ENCODE assay signal across 12 cellular contexts in the genomic region with DNA sequence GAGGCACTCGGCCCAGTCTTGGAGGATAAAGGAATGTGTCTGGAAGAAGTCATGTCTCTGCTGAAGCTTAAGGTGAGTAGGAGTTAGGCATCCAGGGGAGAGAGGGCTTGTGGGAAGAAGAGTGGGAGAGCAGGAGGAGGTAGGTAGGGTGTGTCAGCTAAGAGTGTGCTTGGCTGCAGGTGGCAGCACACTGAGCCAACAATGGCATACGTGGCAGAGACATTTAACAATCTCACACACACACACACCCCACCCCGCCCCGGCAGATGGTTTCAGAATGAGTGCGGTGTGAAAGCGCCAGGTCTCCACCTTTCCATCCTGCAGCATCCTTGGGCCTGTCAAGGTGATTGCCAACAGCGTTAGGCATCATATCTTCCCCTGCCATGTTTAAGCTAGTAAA. TPM values are rescaled to one million over a fixed set of nuclear protein-coding genes. Genes with fewer than 3 reads are reported as not detected.
DNase-seq lines count a peak whose midpoint lies in the region; ATAC-seq and TF ChIP-seq lines count a peak whose summit lies in the region.
"Had no signal": no experiment of that assay in that cellular context is flagged by ENCODE, and none has a peak within 500 bp of the region (broad histone marks: within the 10 kb centered on the region; RNA-seq: fewer than 3 reads in every experiment).

No MANE protein-coding gene starts in this region.

- no peak overlapping the region for H3K9ac ChIP-seq in PC-3 (ENCODE audit: low read length)

- peaks cover 10 to 11% of the 10 kb centered on the region in 2 donors for H3K9me3 ChIP-seq in breast epithelium
- H3K9me3 ChIP-seq in PC-3 (ENCODE audit: low read length): no peaks in the 10 kb centered on the region
- H3K9me3 ChIP-seq in esophagus (ENCODE audit: control insufficient read depth in 2 of 2, insufficient read depth in 1 of 2, low read depth in 1 of 2, low read length in 1 of 2): no peaks in the 10 kb centered on the region
- H3K9me3 ChIP-seq in transverse colon: no peaks in the 10 kb centered on the region

- H4K20me1 ChIP-seq in PC-3 (ENCODE audit: low read length): no peaks in the 10 kb centered on the region

- no peaks in the 10 kb centered on the region for H3K27me3 ChIP-seq in breast epithelium
- no peaks in the 10 kb centered on the region for H3K27me3 ChIP-seq in PC-3 (ENCODE audit: low read length)
- no peaks in the 10 kb centered on the region for H3K27me3 ChIP-seq in esophagus (ENCODE audit: control insufficient read depth in 1 of 2, insufficient read depth in 2 of 2, low read length in 2 of 2)
- no peaks in the 10 kb centered on the region for H3K27me3 ChIP-seq in transverse colon

- intact Hi-C loops in MCF 10A (cut with micrococcal nuclease): no loop called here
- intact Hi-C loops in breast epithelium (cut with DNase I; ENCODE audit: low total_unique reads): loop anchor here (10.0 kb wide), 1 partner anchor 280 kb away; no protein-coding TSS in a partner anchor
- intact Hi-C loops in PC-3 (cut with micrococcal nuclease): loop anchor here (5.0 kb wide), 2 partner anchors 102 to 172 kb away; a partner anchor contains a TSS
- intact Hi-C loops in transverse colon (cut with DNase I; ENCODE audit: low total_unique reads): no loop called here

- peak; percentile 31 for DNase-seq in MCF 10A (ENCODE audit: unreplicated experiment)
- no peak for DNase-seq in breast epithelium (ENCODE audit: low spot score in 2 of 2)
- peak; percentile 68 for DNase-seq in PC-3
- peak; percentile 75 for DNase-seq in transverse colon
- DNase-seq in inferior parietal cortex (ENCODE audit: extremely low spot score): no peak
- DNase-seq in OCI-M2 (lab: John Stamatoyannopoulos, UW; ENCODE audit: unreplicated experiment): no peak
- no peak for DNase-seq in DMS79 (lab: John Stamatoyannopoulos, UW)
- DNase-seq: C1 segment of cervical spinal cord, MV-4-11 had no signal

- BruUV-seq in MCF 10A (replicated peaks; lab: Mats Ljungman, UMichigan) (no TSS peak), PC-3 (replicated peaks; lab: Mats Ljungman, UMichigan) (no TSS peak)

- H3K36me3 Mint-ChIP-seq in MCF 10A (ENCODE audit: insufficient read depth, unreplicated experiment): no peaks in the 10 kb centered on the region

- no peak overlapping the region for H2AFZ ChIP-seq in PC-3 (ENCODE audit: low read length)

- in situ Hi-C loops in transverse colon (cut with MboI; ENCODE audit: low pct_ligation_motif_present in 1 of 4, low pct_unique_long_range_greater_than_20kb in 1 of 4, low sequenced_read_pairs in 3 of 4): loop anchor here (5.0 to 25.0 kb wide), 4 partner anchors 152 to 280 kb away; no protein-coding TSS in a partner anchor

- H3K36me3 ChIP-seq in breast epithelium (no peaks in the 10 kb centered on the region), PC-3 (ENCODE audit: low read depth, low read length) (no peaks in the 10 kb centered on the region), esophagus (ENCODE audit: control insufficient read depth in 2 of 2, insufficient read depth in 2 of 2, low read length in 1 of 2) (no peaks in the 10 kb centered on the region), transverse colon (no peaks in the 10 kb centered on the region)

- H3K9me2 ChIP-seq in PC-3 (replicated peaks; ENCODE audit: low read length): no peaks in the 10 kb centered on the region

- no peaks in the 10 kb centered on the region for H3K27me3 Mint-ChIP-seq in MCF 10A (ENCODE audit: insufficient read depth, unreplicated experiment)

- POLR2A ChIA-PET in MCF 10A (lab: Yijun Ruan, JAX): interaction anchor here (1.0 to 4.4 kb wide), 3 partner anchors 9 to 173 kb away, joined by 3 to 22 read pairs (median 3); a partner anchor contains a TSS
- POLR2A ChIA-PET in PC-3 (lab: Charles Lee; ENCODE audit: unreplicated experiment): no interaction called here

- H3K4me1 ChIP-seq in breast epithelium: no peaks in the 10 kb centered on the region
- H3K4me1 ChIP-seq in PC-3 (ENCODE audit: insufficient read depth, low read length): peaks cover 16% of the 10 kb centered on the region; the same call in 1 of the 2 replicates
- H3K4me1 ChIP-seq in esophagus (ENCODE audit: control insufficient read depth in 2 of 2, insufficient read depth in 2 of 2, low read length in 1 of 2): no peaks in the 10 kb centered on the region
- peaks cover 0 to 4% (median 0%) of the 10 kb centered on the region in 4 donors for H3K4me1 ChIP-seq in transverse colon

- H3K4me3 Mint-ChIP-seq in MCF 10A (ENCODE audit: unreplicated experiment): no peak overlapping the region

- 39 to 40% methylated on average over 7 of the region's 7 CpGs for WGBS in esophagus, 2 donors
- WGBS in transverse colon (ENCODE audit: low coverage in 1 of 2), 2 donors: 17 to 36% methylated on average over 1 to 7 of the region's 7 CpGs

- no peak overlapping the region for H3K27ac ChIP-seq in breast epithelium
- H3K27ac ChIP-seq in PC-3 (ENCODE audit: low read length): peak overlapping the region; percentile 20
- peak overlapping the region; percentile 38 to 68 for H3K27ac ChIP-seq in esophagus (ENCODE audit: low read depth in 2 of 2, low read length in 1 of 2)
- peak overlapping the region; percentile 39 to 62 (median 50) for H3K27ac ChIP-seq in transverse colon

- H3K27ac Mint-ChIP-seq in MCF 10A (ENCODE audit: low read depth, unreplicated experiment): no peak overlapping the region

- H3F3A ChIP-seq in PC-3 (ENCODE audit: low read length, unreplicated experiment): no peaks in the 10 kb centered on the region

- CTCF ChIA-PET in MCF 10A (lab: Yijun Ruan, JAX) (interaction anchor here (0.5 to 8.9 kb wide), 7 partner anchors 11 to 377 kb away, joined by 3 to 138 read pairs (median 4); a partner anchor contains a TSS), PC-3 (lab: Charles Lee) (interaction anchor here (0.6 kb wide), 2 partner anchors 69 to 299 kb away, joined by 3 to 7 read pairs; no protein-coding TSS in a partner anchor)

- peaks cover 7% of the 10 kb centered on the region for H3K4me1 Mint-ChIP-seq in MCF 10A (ENCODE audit: insufficient read depth, unreplicated experiment)

- no peak overlapping the region for H3K4me2 ChIP-seq in PC-3 (ENCODE audit: low read length)

- no peak overlapping the region for H3K4me3 ChIP-seq in breast epithelium
- no peak overlapping the region for H3K4me3 ChIP-seq in PC-3 (ENCODE audit: low read length)
- H3K4me3 ChIP-seq in esophagus (ENCODE audit: low read depth in 1 of 2, low read length in 2 of 2): no peak overlapping the region
- no peak overlapping the region for H3K4me3 ChIP-seq in transverse colon

- ATAC-seq in PC-3: peak; percentile 77

- no peaks in the 10 kb centered on the region for H3K79me2 ChIP-seq in PC-3 (ENCODE audit: low read length)

- peaks cover 10% of the 10 kb centered on the region for H3K9me3 Mint-ChIP-seq in MCF 10A (ENCODE audit: unreplicated experiment)

- TF ChIP-seq CTCF in MCF 10A (IDR thresholded peaks at IDR 0.05; ENCODE audit: unreplicated experiment): no peak
- no peak for TF ChIP-seq CTCF in breast epithelium (IDR thresholded peaks at IDR 0.05)
- no peak for TF ChIP-seq CTCF in PC-3 (conservative IDR thresholded peaks at IDR 0.05; ENCODE audit: low read depth, low read length)
- peak in 1 of 5 experiments; percentile 19 for TF ChIP-seq CTCF in transverse colon (IDR thresholded peaks at IDR 0.05)

- TF ChIP-seq EP300 in transverse colon (IDR thresholded peaks at IDR 0.05; ENCODE audit: low read depth): no peak

- TF ChIP-seq POLR2A in breast epithelium (IDR thresholded peaks at IDR 0.05): no peak
- TF ChIP-seq POLR2A in transverse colon (IDR thresholded peaks at IDR 0.05): no peak

RNA-seq across cellular contexts. Expression of a gene that starts 11.2 kb away (rescaled TPM):
- total RNA-seq in MCF 10A (2022) (149 and 180 TPM in 2 replicates), breast epithelium (100 to 1,000 TPM; 113 to 122 (median 117) TPM), PC-3 (2014; rRNA removed) (183 and 193 TPM in 2 replicates), transverse colon (100 to 1,000 TPM; 104 to 186 (median 147) TPM)
- 100 to 1,000 TPM; 150 to 209 TPM for polyA plus RNA-seq in esophagus

RNA-seq across cellular contexts. Expression of a gene that starts 41.9 kb away (rescaled TPM):
- total RNA-seq in MCF 10A (2022): 0.33 TPM in 1 of 2 replicates, not detected in the other
- not detected for total RNA-seq in breast epithelium
- 2.8 and 4.7 TPM in 2 replicates for total RNA-seq in PC-3 (2014; rRNA removed)
- under 1 TPM in 1 of 2 donors, not detected in 1; 0.04 TPM for polyA plus RNA-seq in esophagus
- total RNA-seq in transverse colon: not detected
- total RNA-seq: fibroblast of lung, osteocyte had no signal
- polyA plus RNA-seq: fibroblast of lung had no signal

Comparison
In these comparisons a context has a peak if more than half of its experiments do, and no peak if none do; other contexts are left out.
1. DNase-seq: peak in MCF 10A (single experiment), PC-3 (single experiment) and transverse colon (single experiment); none in breast epithelium (0 of 2), inferior parietal cortex (single experiment), OCI-M2 (single experiment) and DMS79 (single experiment).
2. intact Hi-C loops: an anchor here in breast epithelium (10.0 kb wide) and PC-3 (5.0 kb wide); none called in MCF 10A and transverse colon.
3. H3K27ac ChIP-seq: peak in PC-3 (single experiment), esophagus (2 of 2) and transverse colon (4 of 4); none in breast epithelium (0 of 2).